ENCODE assay signal across 10 cellular contexts in genomic region chr4:13546374-13546854, GRCh38. TPM values are rescaled to one million over a fixed set of nuclear protein-coding genes. Genes with fewer than 3 reads are reported as not detected.
DNase-seq lines count a peak whose midpoint lies in the region; ATAC-seq lines count a peak whose summit lies in the region.
"Had no signal": no experiment of that assay in that cellular context is flagged by ENCODE, and none has a peak within 500 bp of the region (broad histone marks: within the 10 kb centered on the region; RNA-seq: fewer than 3 reads in every experiment).

No MANE protein-coding gene starts in this region.

- H3K27me3 Mint-ChIP-seq in activated CD4-positive, alpha-beta T cell treated with anti-CD3 and anti-CD28 coated beads, Interleukin-2, amount 10 ng/mL, durations not matched to agents 24 days and 14 days = peaks cover 66% of the 10 kb centered on the region
- H3K27me3 Mint-ChIP-seq in T-helper 17 cell = peaks cover 70% of the 10 kb centered on the region

- peaks cover 7% of the 10 kb centered on the region for H3K9me3 ChIP-seq in T-helper 17 cell (ENCODE audit: control insufficient read depth, low read length, poor library complexity, severe bottlenecking)
- H3K9me3 ChIP-seq in iPS-18c (ENCODE audit: control insufficient read depth, insufficient read depth, low read length) = no peaks in the 10 kb centered on the region

- no peak for ATAC-seq in T-helper 17 cell
- ATAC-seq in stimulated activated effector memory CD8-positive, alpha-beta T cell treated with anti-CD3 and anti-CD28 coated beads, Interleukin-12 subunit alpha, Interleukin-12 subunit beta, amount 100 ng/mL, for 72 hours = no peak
- ATAC-seq in HG03135 (IDR thresholded peaks at IDR 0.05; ENCODE audit: unreplicated experiment) = no peak
- no peak for ATAC-seq in GM18498 (IDR thresholded peaks at IDR 0.05; ENCODE audit: unreplicated experiment)

- peaks cover 9% of the 10 kb centered on the region for H3K36me3 Mint-ChIP-seq in activated CD4-positive, alpha-beta T cell treated with anti-CD3 and anti-CD28 coated beads, Interleukin-2, amount 10 ng/mL, durations not matched to agents 24 days and 14 days (ENCODE audit: low read depth)
- H3K36me3 Mint-ChIP-seq in T-helper 17 cell (ENCODE audit: low read depth) = peaks cover 7% of the 10 kb centered on the region
- peaks cover 16% of the 10 kb centered on the region for H3K36me3 Mint-ChIP-seq in stimulated activated effector memory CD8-positive, alpha-beta T cell treated with anti-CD3 and anti-CD28 coated beads, Interleukin-12 subunit alpha, Interleukin-12 subunit beta, amount 100 ng/mL, for 72 hours

- peak overlapping the region; percentile 78 for H3K4me3 Mint-ChIP-seq in activated CD4-positive, alpha-beta T cell treated with anti-CD3 and anti-CD28 coated beads, Interleukin-2, amount 10 ng/mL, durations not matched to agents 24 days and 14 days
- H3K4me3 Mint-ChIP-seq in T-helper 17 cell = peak overlapping the region; percentile 88
- peak overlapping the region; percentile 76 for H3K4me3 Mint-ChIP-seq in stimulated activated effector memory CD8-positive, alpha-beta T cell treated with anti-CD3 and anti-CD28 coated beads, Interleukin-12 subunit alpha, Interleukin-12 subunit beta, amount 100 ng/mL, for 72 hours

- no peak for DNase-seq in activated CD4-positive, alpha-beta T cell treated with anti-CD3 and anti-CD28 coated beads, Interleukin-2, amount 10 ng/mL, durations not matched to agents 24 days and 14 days
- no peak for DNase-seq in activated CD4-positive, alpha-beta T cell treated with anti-CD3 and anti-CD28 coated beads, Interleukin-2, amount 50 U/mL, for 4 hours
- DNase-seq in T-helper 17 cell (no peak), germinal center (ENCODE audit: low spot score) (no peak)
- DNase-seq in stimulated activated effector memory CD8-positive, alpha-beta T cell treated with anti-CD3 and anti-CD28 coated beads, Interleukin-12 subunit alpha, Interleukin-12 subunit beta, amount 100 ng/mL, for 72 hours (ENCODE audit: low spot score in 2 of 2) = no peak
- DNase-seq: dorsolateral prefrontal cortex, Karpas-422 had no signal

- intact Hi-C loops in activated CD4-positive, alpha-beta T cell treated with anti-CD3 and anti-CD28 coated beads, Interleukin-2, amount 10 ng/mL, durations not matched to agents 24 days and 14 days (cut with micrococcal nuclease) = loop anchor here (2.0 to 5.0 kb wide), 2 partner anchors 62 to 1779 kb away; partner anchors contain the start of gene RAB28

- peaks cover 27% of the 10 kb centered on the region for H3K4me1 Mint-ChIP-seq in activated CD4-positive, alpha-beta T cell treated with anti-CD3 and anti-CD28 coated beads, Interleukin-2, amount 10 ng/mL, durations not matched to agents 24 days and 14 days
- H3K4me1 Mint-ChIP-seq in T-helper 17 cell = peaks cover 22% of the 10 kb centered on the region
- peaks cover 38% of the 10 kb centered on the region for H3K4me1 Mint-ChIP-seq in stimulated activated effector memory CD8-positive, alpha-beta T cell treated with anti-CD3 and anti-CD28 coated beads, Interleukin-12 subunit alpha, Interleukin-12 subunit beta, amount 100 ng/mL, for 72 hours

- H3K9me3 Mint-ChIP-seq in activated CD4-positive, alpha-beta T cell treated with anti-CD3 and anti-CD28 coated beads, Interleukin-2, amount 10 ng/mL, durations not matched to agents 24 days and 14 days = peaks cover 4% of the 10 kb centered on the region
- no peaks in the 10 kb centered on the region for H3K9me3 Mint-ChIP-seq in stimulated activated effector memory CD8-positive, alpha-beta T cell treated with anti-CD3 and anti-CD28 coated beads, Interleukin-12 subunit alpha, Interleukin-12 subunit beta, amount 100 ng/mL, for 72 hours

- 0 out of 2 replicates have a peak overlapping the region, but pooled peaks have one; percentile 60 for H3K4me3 ChIP-seq in iPS-18c (ENCODE audit: insufficient read depth, low read depth, low read length)

- peak overlapping the region; percentile 25 for H3K27ac Mint-ChIP-seq in activated CD4-positive, alpha-beta T cell treated with anti-CD3 and anti-CD28 coated beads, Interleukin-2, amount 10 ng/mL, durations not matched to agents 24 days and 14 days
- peak overlapping the region; percentile 64 for H3K27ac Mint-ChIP-seq in T-helper 17 cell
- H3K27ac Mint-ChIP-seq in stimulated activated effector memory CD8-positive, alpha-beta T cell treated with anti-CD3 and anti-CD28 coated beads, Interleukin-12 subunit alpha, Interleukin-12 subunit beta, amount 100 ng/mL, for 72 hours = peak overlapping the region; percentile 60

RNA-seq across cellular contexts. Expression of gene NKX3-2, which starts 2.1 kb away (rescaled TPM):
- total RNA-seq in activated CD4-positive, alpha-beta T cell treated with anti-CD3 and anti-CD28 coated beads, Interleukin-2, amount 10 ng/mL, durations not matched to agents 24 days and 14 days = not detected in 2 replicates
- total RNA-seq in T-helper 17 cell = not detected
- total RNA-seq: dorsolateral prefrontal cortex had no signal
